ENCODE assay signal across 1 cellular context in genomic region chr17:7133424-7133823, GRCh38.
TF ChIP-seq lines count a peak whose summit lies in the region.

No MANE protein-coding gene starts in this region.

TF ChIP-seq in GM12878, 131 proteins besides CTCF, POLR2A, EP300 and RAD21 (continued from another document and continues in another):
- TF ChIP-seq ZBTB4 (CRISPR knock-in tag; IDR thresholded peaks at IDR 0.05) (no peak), SIX5 (IDR thresholded peaks at IDR 0.05; ENCODE audit: low read depth, low read length, severe bottlenecking) (no peak), HCFC1 (IDR thresholded peaks at IDR 0.05; ENCODE audit: low read length) (no peak), STAT3 (IDR thresholded peaks at IDR 0.05; ENCODE audit: low read depth, low read length) (no peak), ZNF274 (IDR thresholded peaks at IDR 0.05; ENCODE audit: insufficient read depth, insufficient read length) (no peak), ESRRA (IDR thresholded peaks at IDR 0.05; ENCODE audit: low read length) (no peak), CHD2 (IDR thresholded peaks at IDR 0.05; ENCODE audit: borderline replicate concordance, low read depth, low read length) (no peak), MYC (IDR thresholded peaks at IDR 0.05; ENCODE audit: insufficient read depth, insufficient read length, insufficient replicate concordance, low read length, severe bottlenecking) (no peak), BRCA1 (IDR thresholded peaks at IDR 0.05; ENCODE audit: low read depth, low read length) (no peak), RAD51 (IDR thresholded peaks at IDR 0.05) (no peak), IRF3 (IDR thresholded peaks at IDR 0.05) (no peak), LARP7 (IDR thresholded peaks at IDR 0.05) (no peak), ZNF592 (IDR thresholded peaks at IDR 0.05) (no peak), FOXK2 (IDR thresholded peaks at IDR 0.05) (no peak), CHD4 (IDR thresholded peaks at IDR 0.05) (no peak), ASH2L (IDR thresholded peaks at IDR 0.05; ENCODE audit: borderline replicate concordance, low read depth) (no peak), WRNIP1 (IDR thresholded peaks at IDR 0.05; ENCODE audit: borderline replicate concordance, low read depth, low read length) (no peak), PRDM15 (CRISPR knock-in tag; IDR thresholded peaks at IDR 0.05) (no peak), USF2 (IDR thresholded peaks at IDR 0.05; ENCODE audit: borderline replicate concordance, low read depth, low read length) (no peak), MXI1 (IDR thresholded peaks at IDR 0.05; ENCODE audit: low read depth, low read length) (no peak), SKIL (IDR thresholded peaks at IDR 0.05; ENCODE audit: low read depth, poor library complexity, severe bottlenecking) (no peak), NR2F1 (conservative IDR thresholded peaks at IDR 0.05) (no peak), IRF4 (IDR thresholded peaks at IDR 0.05; ENCODE audit: low read depth, low read length) (no peak), BCL3 (IDR thresholded peaks at IDR 0.05; ENCODE audit: borderline replicate concordance, insufficient read depth, low read depth, low read length, poor library complexity, severe bottlenecking) (no peak), IRF5 (IDR thresholded peaks at IDR 0.05; ENCODE audit: borderline replicate concordance) (no peak), MEF2B (IDR thresholded peaks at IDR 0.05; ENCODE audit: partially characterized antibody, poor library complexity, severe bottlenecking) (peak; percentile 71), EGR1 (IDR thresholded peaks at IDR 0.05; ENCODE audit: borderline replicate concordance in 1 of 2, low read depth in 2 of 2, low read length in 2 of 2) (no peak), ZSCAN29 (IDR thresholded peaks at IDR 0.05) (no peak), REST (IDR thresholded peaks at IDR 0.05; ENCODE audit: low read depth, low read length) (no peak), SIN3A (IDR thresholded peaks at IDR 0.05; ENCODE audit: low read depth, low read length) (no peak), SMC3 (IDR thresholded peaks at IDR 0.05; ENCODE audit: borderline replicate concordance, low read length) (no peak), YY1 (IDR thresholded peaks at IDR 0.05; ENCODE audit: low read depth, low read length) (no peak), IKZF1 (conservative IDR thresholded peaks at IDR 0.05) (peak; percentile 94), SREBF2 (IDR thresholded peaks at IDR 0.05; ENCODE audit: low read length) (no peak), PML (IDR thresholded peaks at IDR 0.05; ENCODE audit: low read length) (no peak), ZNF217 (IDR thresholded peaks at IDR 0.05) (peak; percentile 56; the same call in 1 of the 2 replicates), POU2F2 (IDR thresholded peaks at IDR 0.05; ENCODE audit: borderline replicate concordance, low read depth, low read length) (peak; percentile 38; the same call in 1 of the 3 replicates), POLR2AphosphoS5 (IDR thresholded peaks at IDR 0.05; ENCODE audit: low read length) (no peak), RFX5 (IDR thresholded peaks at IDR 0.05; ENCODE audit: low read depth, low read length) (no peak), KDM1A (IDR thresholded peaks at IDR 0.05; ENCODE audit: borderline replicate concordance) (no peak)
